ENCODE assay signal across 8 cellular contexts in genomic region chr3:107064445-107065060, GRCh38.
DNase-seq lines count a peak whose midpoint lies in the region; ATAC-seq, FAIRE-seq and TF ChIP-seq lines count a peak whose summit lies in the region.

No MANE protein-coding gene starts in this region.

- TF ChIP-seq CTCF in astrocyte (IDR thresholded peaks at IDR 0.05; ENCODE audit: insufficient read depth, low read depth, low read length) = peak; percentile 96

- DNase-seq in Right ventricle myocardium inferior (ENCODE audit: missing footprints) (no peak), cardiac septum (ENCODE audit: low spot score) (no peak), NCI-H128 (lab: John Stamatoyannopoulos, UW; ENCODE audit: unreplicated experiment) (peak; percentile 43), SW480 (ENCODE audit: low spot score) (peak; percentile 52), astrocyte (ENCODE audit: low read depth) (peak; percentile 61), hypothalamus (lab: John Stamatoyannopoulos, UW) (peak in 41 of 51 donors; percentile 2 to 90 (median 44))

- H3K4me2 ChIP-seq in astrocyte (ENCODE audit: low read length) = peak overlapping the region; percentile 1
- H3K4me2 ChIP-seq in skeletal muscle satellite cell (ENCODE audit: low read length) = peak overlapping the region; percentile 26

- intact Hi-C loops in Right ventricle myocardium inferior (cut with DNase I) (loop anchor here (2.0 to 5.0 kb wide), 2 partner anchors 240 to 452 kb away; no protein-coding TSS in a partner anchor), cardiac septum (cut with DNase I) (loop anchor here (2.0 to 10.0 kb wide), 2 partner anchors 240 to 450 kb away; no protein-coding TSS in a partner anchor)

- no peaks in the 10 kb centered on the region for H3K27me3 ChIP-seq in astrocyte (ENCODE audit: insufficient read depth, low read length)
- no peaks in the 10 kb centered on the region for H3K27me3 ChIP-seq in skeletal muscle satellite cell (ENCODE audit: control insufficient read depth, insufficient read depth, low read length)

- H3K27me3 Mint-ChIP-seq in astrocyte (ENCODE audit: low read depth, unreplicated experiment) = no peaks in the 10 kb centered on the region

- no peak overlapping the region for H3K4me3 Mint-ChIP-seq in astrocyte (ENCODE audit: unreplicated experiment)

- H3K79me2 ChIP-seq in astrocyte (ENCODE audit: insufficient read depth, low read length) = no peaks in the 10 kb centered on the region

- H3K9me3 Mint-ChIP-seq in astrocyte (ENCODE audit: unreplicated experiment) = no peaks in the 10 kb centered on the region

- no peaks in the 10 kb centered on the region for H4K20me1 ChIP-seq in astrocyte (ENCODE audit: insufficient read depth, low read length)

- H3K36me3 ChIP-seq in astrocyte (ENCODE audit: insufficient read depth, low read length) (no peaks in the 10 kb centered on the region), skeletal muscle satellite cell (ENCODE audit: insufficient read depth, low read length) (no peaks in the 10 kb centered on the region)

- H3K27ac Mint-ChIP-seq in astrocyte (ENCODE audit: unreplicated experiment) = peak overlapping the region; percentile 56

- peak overlapping the region; percentile 68 for H3K27ac ChIP-seq in astrocyte (ENCODE audit: low read depth, low read length)

- H3K4me1 ChIP-seq in astrocyte (ENCODE audit: insufficient read depth, low read length) (peaks cover 47% of the 10 kb centered on the region), skeletal muscle satellite cell (ENCODE audit: control insufficient read depth, insufficient read depth, low read length) (peaks cover 62% of the 10 kb centered on the region)

- peak; percentile 70 for FAIRE-seq in astrocyte (lab: Jason Lieb, UNC)

- no peak overlapping the region for H3K4me3 ChIP-seq in astrocyte (ENCODE audit: insufficient read depth, low read depth, low read length)
- H3K4me3 ChIP-seq in skeletal muscle satellite cell (ENCODE audit: low read length) = no peak overlapping the region

- H3K9ac ChIP-seq in astrocyte (ENCODE audit: low read length) = peak overlapping the region; percentile 53
- peak overlapping the region; percentile 55 for H3K9ac ChIP-seq in skeletal muscle satellite cell (ENCODE audit: low read depth, low read length)

- ATAC-seq in Right ventricle myocardium inferior (peak; percentile 92), HG02852 (IDR thresholded peaks at IDR 0.05; ENCODE audit: unreplicated experiment) (peak; percentile 89)

- H3K4me1 Mint-ChIP-seq in astrocyte (ENCODE audit: low read depth, unreplicated experiment) = peaks cover 49% of the 10 kb centered on the region

- no peaks in the 10 kb centered on the region for H3K9me3 ChIP-seq in astrocyte (ENCODE audit: insufficient read depth, low read depth, low read length)
- H3K9me3 ChIP-seq in skeletal muscle satellite cell (replicated peaks; ENCODE audit: low read length) = no peaks in the 10 kb centered on the region

- peak overlapping the region; percentile 11 for H2AFZ ChIP-seq in astrocyte (ENCODE audit: low read depth, low read length)

- no peaks in the 10 kb centered on the region for H3K36me3 Mint-ChIP-seq in astrocyte (ENCODE audit: low read depth, unreplicated experiment)

Comparison
In these comparisons a context has a peak if more than half of its experiments do, and no peak if none do; other contexts are left out.
1. DNase-seq: peak in NCI-H128 (single experiment), SW480 (single experiment), astrocyte (single experiment) and hypothalamus (41 of 51); none in Right ventricle myocardium inferior (single experiment) and cardiac septum (single experiment).